8 cellular contexts compared by ENCODE assay signal in genomic region chr6:131135244-131136020, GRCh38. TPM values are rescaled to one million over a fixed set of nuclear protein-coding genes. Genes with fewer than 3 reads are reported as not detected.
DNase-seq lines count a peak whose midpoint lies in the region; ATAC-seq, FAIRE-seq and TF ChIP-seq lines count a peak whose summit lies in the region.

AKAP7 (plus strand) TSS chr6:131135467; CDS start chr6:131135764, 297 bp downstream.

- H3K9me1 ChIP-seq in keratinocyte (ENCODE audit: control insufficient read depth, extremely low read depth, insufficient read depth, low read length), result no peaks in the 10 kb centered on the region

- peak within 1 kb of the TSS; percentile 53 to 82 (median 69) for H3K4me3 ChIP-seq in keratinocyte (ENCODE audit: control insufficient read depth in 2 of 3, extremely low read depth in 1 of 3, insufficient read depth in 2 of 3, low read depth in 1 of 3, low read length in 3 of 3)

- TF ChIP-seq CTCF in keratinocyte (optimal IDR thresholded peaks at IDR 0.05 in 1 of 3, IDR thresholded peaks at IDR 0.05 in 1 of 3, conservative IDR thresholded peaks at IDR 0.05 in 1 of 3; ENCODE audit: extremely low read depth in 1 of 3, insufficient read depth in 2 of 3, low read length in 3 of 3), result peak in 1 of 3 experiments; percentile 8

- no peaks in the 10 kb centered on the region for H3K79me2 ChIP-seq in keratinocyte (ENCODE audit: control insufficient read depth, insufficient read depth, low read length)

- no peaks in the 10 kb centered on the region for H3K4me1 ChIP-seq in keratinocyte (ENCODE audit: control insufficient read depth, extremely low read depth, insufficient read depth, low read length)

- H3K4me2 ChIP-seq in keratinocyte (ENCODE audit: control insufficient read depth, extremely low read depth, insufficient read depth, low read depth, low read length), result peak within 1 kb of the TSS; percentile 77

- DNase-seq in ELF-1 (ENCODE audit: low read depth, low spot score) (peak; percentile 81), KG1 (lab: John Stamatoyannopoulos, UW) (peak; percentile 33), cerebellar cortex (ENCODE audit: low spot score) (peak; percentile 47), keratinocyte (ENCODE audit: low read depth, low spot score) (no peak), NCI-H1436 treated with DMSO at 0.1 percent for 48 hours (lab: John Stamatoyannopoulos, UW) (no peak)
- DNase-seq in activated CD4-positive, CD25-positive, alpha-beta regulatory T cell treated with anti-CD3 and anti-CD28 coated beads, Interleukin-2, amount 50 U/mL, for 16 hours (ENCODE audit: low read depth, low spot score), result peak; percentile 1
- peak; percentile 40 to 47 (median 43) for DNase-seq in stimulated activated CD4-positive, alpha-beta T cell treated with anti-CD3 and anti-CD28 coated beads, Interleukin-12 subunit alpha, Interleukin-12 subunit beta, amount 100 ng/mL, for 48 hours (ENCODE audit: low read depth in 2 of 3, low spot score in 1 of 3)

- dilution Hi-C loops in keratinocyte (cut with MboI; ENCODE audit: extremely low pct_ligation_motif_present, low sequenced_read_pairs), result no loop called here

- no peaks in the 10 kb centered on the region for H3K27me3 ChIP-seq in keratinocyte (ENCODE audit: control insufficient read depth, extremely low read depth, insufficient read depth, low read length)

- peak within 1 kb of the TSS; percentile 50 for H3K27ac ChIP-seq in keratinocyte (ENCODE audit: control insufficient read depth, insufficient read depth, low read length)

- H4K20me1 ChIP-seq in keratinocyte (ENCODE audit: control insufficient read depth, extremely low read depth, insufficient read depth, low read length), result no peaks in the 10 kb centered on the region

- no peaks in the 10 kb centered on the region for H3K36me3 ChIP-seq in keratinocyte (ENCODE audit: control insufficient read depth in 2 of 2, extremely low read depth in 1 of 2, insufficient read depth in 2 of 2, low read length in 2 of 2)

- ATAC-seq in GM21786 (IDR thresholded peaks at IDR 0.05; ENCODE audit: unreplicated experiment), result peak; percentile 67

- peak within 1 kb of the TSS; percentile 79 for H3K9ac ChIP-seq in keratinocyte (ENCODE audit: control insufficient read depth, extremely low read depth, insufficient read depth, low read length)

- FAIRE-seq in keratinocyte (lab: Jason Lieb, UNC), result no peak

- H3K9me3 ChIP-seq in keratinocyte (ENCODE audit: control insufficient read depth, low read depth, low read length), result no peaks in the 10 kb centered on the region

- peak within 1 kb of the TSS; percentile 94 for H2AFZ ChIP-seq in keratinocyte (ENCODE audit: control insufficient read depth, low read length)

RNA-seq across cellular contexts. Expression of gene AKAP7, which starts in this region (rescaled TPM):
- 0.67 to 1.7 TPM (median 1.0 TPM) in 3 replicates for polyA plus RNA-seq in keratinocyte
- polyA plus RNA-seq in keratinocyte (2011; ENCODE audit: low read depth), result 2.6 TPM
- 0.73 and 1.4 TPM in 2 replicates for polyA plus RNA-seq in keratinocyte (2011; cell fraction: cytosol; rRNA removed)
- 0.69 and 0.84 TPM in 2 replicates for polyA plus RNA-seq in keratinocyte (2011; cell fraction: nucleus; rRNA removed)
- polyA plus RNA-seq in keratinocyte (2012; ENCODE audit: low replicate concordance), result 0.27 and 1.4 TPM in 2 replicates
- 0.96 to 2.4 TPM in 2 of 3 replicates, not detected in the other for polyA minus RNA-seq in keratinocyte
- polyA minus RNA-seq in keratinocyte (2011; cell fraction: cytosol; rRNA and poly(A)+ RNA removed), result 4.4 TPM
- polyA minus RNA-seq in keratinocyte (2011; cell fraction: nucleus; rRNA and poly(A)+ RNA removed), result 0.42 and 1.2 TPM in 2 replicates

Comparison
In these comparisons a context has a peak if more than half of its experiments do, and no peak if none do; other contexts are left out.
1. DNase-seq: peak in ELF-1 (single experiment), KG1 (single experiment), activated CD4-positive, CD25-positive, alpha-beta regulatory T cell treated with anti-CD3 and anti-CD28 coated beads, Interleukin-2, amount 50 U/mL, for 16 hours (single experiment), cerebellar cortex (single experiment) and stimulated activated CD4-positive, alpha-beta T cell treated with anti-CD3 and anti-CD28 coated beads, Interleukin-12 subunit alpha, Interleukin-12 subunit beta, amount 100 ng/mL, for 48 hours (3 of 3); none in keratinocyte (single experiment) and NCI-H1436 treated with DMSO at 0.1 percent for 48 hours (single experiment).